Comparison of ENCODE assay signal across 10 cellular contexts in genomic region chr6:31114970-31115849, GRCh38. TPM values are rescaled to one million over a fixed set of nuclear protein-coding genes. Genes with fewer than 3 reads are reported as not detected.
DNase-seq lines count a peak whose midpoint lies in the region; TF ChIP-seq lines count a peak whose summit lies in the region.
"Had no signal": no experiment of that assay in that cellular context is flagged by ENCODE, and none has a peak within 500 bp of the region (broad histone marks: within the 10 kb centered on the region; RNA-seq: fewer than 3 reads in every experiment).

No MANE protein-coding gene starts in this region.

- H3K36me3 ChIP-seq in vagina, result no peaks in the 10 kb centered on the region
- H3K36me3 ChIP-seq: BLaER1 had no signal

- H3K4me3 ChIP-seq in vagina, result peak overlapping the region; percentile 29 to 35
- H3K4me3 ChIP-seq: BLaER1 had no signal

- no peak for TF ChIP-seq POLR2A in vagina (IDR thresholded peaks at IDR 0.05)

- no peaks in the 10 kb centered on the region for H3K9me3 ChIP-seq in vagina
- H3K9me3 ChIP-seq: BLaER1 had no signal

- DNase-seq in SIG-M5 treated with dmso at 0.1 percent for 504 hours (lab: John Stamatoyannopoulos, UW; ENCODE audit: unreplicated experiment), result peak; percentile 16
- DNase-seq in SIG-M5 (lab: John Stamatoyannopoulos, UW), result no peak
- DNase-seq in central memory CD4-positive, alpha-beta T cell, result peak; percentile 19
- peak; percentile 71 for DNase-seq in medulla oblongata (ENCODE audit: extremely low spot score)
- DNase-seq in vagina (ENCODE audit: extremely low spot score in 2 of 2), result no peak
- DNase-seq in NCI-H748 treated with DMSO at 0.1 percent for 48 hours (lab: John Stamatoyannopoulos, UW), result no peak
- no peak for DNase-seq in NCI-H2227 treated with DMSO at 0.1 percent for 48 hours (lab: John Stamatoyannopoulos, UW)
- no peak for DNase-seq in SK-N-DZ (ENCODE audit: low spot score)
- DNase-seq: NCI-H2171 treated with DMSO at 0.1 percent for 48 hours had no signal

- TF ChIP-seq CTCF in vagina (IDR thresholded peaks at IDR 0.05), result no peak

- intact Hi-C loops in vagina (cut with DNase I), result no loop called here

- no peaks in the 10 kb centered on the region for H3K27me3 ChIP-seq in vagina
- H3K27me3 ChIP-seq: BLaER1 had no signal

- H3K27ac ChIP-seq in vagina, result peak overlapping the region; percentile 81
- H3K27ac ChIP-seq: BLaER1 had no signal

- H3K4me1 ChIP-seq in vagina, result peaks cover 48% of the 10 kb centered on the region
- H3K4me1 ChIP-seq: BLaER1 had no signal

RNA-seq across cellular contexts. Expression of gene PSORS1C1, which starts 0.6 kb away (rescaled TPM):
- 9.6 TPM for total RNA-seq in vagina
- 0.16 TPM in 1 of 2 replicates, not detected in the other for polyA plus RNA-seq in SK-N-DZ (2014; cell fraction: cytosol; rRNA removed)
- not detected in 2 replicates for polyA plus RNA-seq in SK-N-DZ (2014; cell fraction: nucleus; rRNA removed)

RNA-seq across cellular contexts. Expression of gene C6orf15, which starts 2.8 kb away (rescaled TPM):
- not detected for total RNA-seq in vagina
- not detected in 2 replicates for polyA plus RNA-seq in SK-N-DZ (2014; cell fraction: cytosol; rRNA removed)
- not detected in 2 replicates for polyA plus RNA-seq in SK-N-DZ (2014; cell fraction: nucleus; rRNA removed)

RNA-seq across cellular contexts. Expression of gene CDSN, which starts 5.0 kb away (rescaled TPM):
- 1.5 TPM for total RNA-seq in vagina
- polyA plus RNA-seq in SK-N-DZ (2014; cell fraction: cytosol; rRNA removed), result not detected in 2 replicates
- not detected in 2 replicates for polyA plus RNA-seq in SK-N-DZ (2014; cell fraction: nucleus; rRNA removed)

RNA-seq across cellular contexts. Expression of gene PSORS1C2, which starts 23.7 kb away (rescaled TPM):
- total RNA-seq in vagina, result not detected
- not detected in 2 replicates for polyA plus RNA-seq in SK-N-DZ (2014; cell fraction: cytosol; rRNA removed)
- not detected in 2 replicates for polyA plus RNA-seq in SK-N-DZ (2014; cell fraction: nucleus; rRNA removed)

RNA-seq across cellular contexts. Expression of gene CCHCR1, which starts 42.4 kb away (rescaled TPM):
- 21.9 TPM for total RNA-seq in vagina
- polyA plus RNA-seq in SK-N-DZ (2014; cell fraction: cytosol; rRNA removed), result 12.4 and 17.8 TPM in 2 replicates
- polyA plus RNA-seq in SK-N-DZ (2014; cell fraction: nucleus; rRNA removed), result 43.4 and 70.5 TPM in 2 replicates

Comparison
In these comparisons a context has a peak if more than half of its experiments do, and no peak if none do; other contexts are left out.
1. DNase-seq: peak in SIG-M5 treated with dmso at 0.1 percent for 504 hours (single experiment), central memory CD4-positive, alpha-beta T cell (single experiment) and medulla oblongata (single experiment); none in SIG-M5 (single experiment), vagina (0 of 2), NCI-H748 treated with DMSO at 0.1 percent for 48 hours (single experiment), NCI-H2227 treated with DMSO at 0.1 percent for 48 hours (single experiment) and SK-N-DZ (single experiment).